9 cellular contexts compared by ENCODE assay signal in genomic region chr14:31263485-31264133, GRCh38. TPM values are rescaled to one million over a fixed set of nuclear protein-coding genes. Genes with fewer than 3 reads are reported as not detected.
DNase-seq lines count a peak whose midpoint lies in the region; ATAC-seq and TF ChIP-seq lines count a peak whose summit lies in the region.
"Had no signal": no experiment of that assay in that cellular context is flagged by ENCODE, and none has a peak within 500 bp of the region (broad histone marks: within the 10 kb centered on the region; RNA-seq: fewer than 3 reads in every experiment).

No MANE protein-coding gene starts in this region.

- H3K27ac ChIP-seq in brain microvascular endothelial cell = peak overlapping the region; percentile 77

- H3K27me3 ChIP-seq in brain microvascular endothelial cell (replicated peaks) = no peaks in the 10 kb centered on the region

- H3K36me3 ChIP-seq in brain microvascular endothelial cell (replicated peaks) = no peaks in the 10 kb centered on the region

- in situ Hi-C loops in brain microvascular endothelial cell (cut with HindIII; ENCODE audit: low pct_ligation_motif_present, low sequenced_read_pairs) = no loop called here

- H3K27me3 Mint-ChIP-seq in HFFc6 (ENCODE audit: insufficient read depth) = no peaks in the 10 kb centered on the region; the same call in 1 of the 2 replicates
- H3K27me3 Mint-ChIP-seq in activated T-cell treated with anti-CD3 and anti-CD28 coated beads, Interleukin-2, amount 50 U/mL, for 24 hours = no peaks in the 10 kb centered on the region
- no peaks in the 10 kb centered on the region for H3K27me3 Mint-ChIP-seq in activated CD8-positive, alpha-beta T cell treated with anti-CD3 and anti-CD28 coated beads for 36 hours
- no peaks in the 10 kb centered on the region for H3K27me3 Mint-ChIP-seq in effector memory CD8-positive, alpha-beta T cell
- H3K27me3 Mint-ChIP-seq: stimulated activated naive CD8-positive, alpha-beta T cell treated with anti-CD3 and anti-CD28 coated beads, Interleukin-15, Interleukin-2, amounts not matched to agents 100 ng/mL and 50 ng/mL, for 24 hours had no signal

- no peaks in the 10 kb centered on the region for H3K9me3 Mint-ChIP-seq in HFFc6
- H3K9me3 Mint-ChIP-seq in activated T-cell treated with anti-CD3 and anti-CD28 coated beads, Interleukin-2, amount 50 U/mL, for 24 hours = no peaks in the 10 kb centered on the region
- H3K9me3 Mint-ChIP-seq in activated CD8-positive, alpha-beta T cell treated with anti-CD3 and anti-CD28 coated beads for 36 hours = no peaks in the 10 kb centered on the region
- no peaks in the 10 kb centered on the region for H3K9me3 Mint-ChIP-seq in effector memory CD8-positive, alpha-beta T cell
- H3K9me3 Mint-ChIP-seq: stimulated activated naive CD8-positive, alpha-beta T cell treated with anti-CD3 and anti-CD28 coated beads, Interleukin-15, Interleukin-2, amounts not matched to agents 100 ng/mL and 50 ng/mL, for 24 hours had no signal

- ATAC-seq in activated CD8-positive, alpha-beta T cell treated with anti-CD3 and anti-CD28 coated beads for 36 hours = no peak
- ATAC-seq in effector memory CD8-positive, alpha-beta T cell (replicated peaks) = no peak

- DNase-seq in HFFc6 (peak; percentile 100), brain microvascular endothelial cell (peak; percentile 99), islet precursor cell (peak; percentile 95), smooth muscle cell of the brain vasculature (ENCODE audit: low read depth, low spot score) (peak; percentile 92), NCI-H187 (lab: John Stamatoyannopoulos, UW) (no peak)
- DNase-seq in activated T-cell treated with anti-CD3 and anti-CD28 coated beads, Interleukin-2, amount 50 U/mL, for 24 hours = no peak
- DNase-seq in activated CD8-positive, alpha-beta T cell treated with anti-CD3 and anti-CD28 coated beads for 36 hours = no peak
- DNase-seq in effector memory CD8-positive, alpha-beta T cell = no peak

- intact Hi-C loops in activated CD8-positive, alpha-beta T cell treated with anti-CD3 and anti-CD28 coated beads for 36 hours (cut with micrococcal nuclease) = no loop called here

- no peak for TF ChIP-seq CTCF in HFFc6 (IDR thresholded peaks at IDR 0.05)
- TF ChIP-seq CTCF in brain microvascular endothelial cell (IDR thresholded peaks at IDR 0.05; ENCODE audit: low read depth, low read length, missing control alignments) = no peak
- TF ChIP-seq CTCF in activated CD8-positive, alpha-beta T cell treated with anti-CD3 and anti-CD28 coated beads for 36 hours (IDR thresholded peaks at IDR 0.05) = no peak

- peak overlapping the region; percentile 85 for H3K27ac Mint-ChIP-seq in HFFc6
- no peak overlapping the region for H3K27ac Mint-ChIP-seq in activated T-cell treated with anti-CD3 and anti-CD28 coated beads, Interleukin-2, amount 50 U/mL, for 24 hours
- no peak overlapping the region for H3K27ac Mint-ChIP-seq in activated CD8-positive, alpha-beta T cell treated with anti-CD3 and anti-CD28 coated beads for 36 hours
- H3K27ac Mint-ChIP-seq in effector memory CD8-positive, alpha-beta T cell = no peak overlapping the region
- H3K27ac Mint-ChIP-seq: stimulated activated naive CD8-positive, alpha-beta T cell treated with anti-CD3 and anti-CD28 coated beads, Interleukin-15, Interleukin-2, amounts not matched to agents 100 ng/mL and 50 ng/mL, for 24 hours had no signal

- POLR2A ChIA-PET in activated CD8-positive, alpha-beta T cell treated with anti-CD3 and anti-CD28 coated beads for 36 hours (lab: Charles Lee) = interaction anchor here (1.2 kb wide), 1 partner anchor 56 kb away, joined by 3 read pairs; the partner anchor contains the start of gene HECTD1

- H3K4me1 Mint-ChIP-seq in HFFc6 (ENCODE audit: low read depth) = peaks cover 73% of the 10 kb centered on the region
- peaks cover 6% of the 10 kb centered on the region for H3K4me1 Mint-ChIP-seq in activated T-cell treated with anti-CD3 and anti-CD28 coated beads, Interleukin-2, amount 50 U/mL, for 24 hours (ENCODE audit: low read depth)
- peaks cover 2% of the 10 kb centered on the region for H3K4me1 Mint-ChIP-seq in activated CD8-positive, alpha-beta T cell treated with anti-CD3 and anti-CD28 coated beads for 36 hours (ENCODE audit: low read depth)
- peaks cover 12 to 15% of the 10 kb centered on the region in 2 donors for H3K4me1 Mint-ChIP-seq in effector memory CD8-positive, alpha-beta T cell (ENCODE audit: low read depth in 2 of 2)

- H3K4me3 ChIP-seq in brain microvascular endothelial cell (ENCODE audit: low read depth, low read length) = no peak overlapping the region

- H3K36me3 Mint-ChIP-seq in HFFc6 (ENCODE audit: low read depth) = no peaks in the 10 kb centered on the region
- H3K36me3 Mint-ChIP-seq in activated T-cell treated with anti-CD3 and anti-CD28 coated beads, Interleukin-2, amount 50 U/mL, for 24 hours (ENCODE audit: low read depth) = no peaks in the 10 kb centered on the region
- no peaks in the 10 kb centered on the region for H3K36me3 Mint-ChIP-seq in activated CD8-positive, alpha-beta T cell treated with anti-CD3 and anti-CD28 coated beads for 36 hours (ENCODE audit: low read depth)
- H3K36me3 Mint-ChIP-seq in effector memory CD8-positive, alpha-beta T cell (ENCODE audit: insufficient read depth) = peaks cover 2% of the 10 kb centered on the region

- CTCF ChIA-PET in activated CD8-positive, alpha-beta T cell treated with anti-CD3 and anti-CD28 coated beads for 36 hours (lab: Charles Lee) = interaction anchor here (0.6 to 1.6 kb wide), 4 partner anchors 10 to 212 kb away, joined by 3 read pairs; no protein-coding TSS in a partner anchor

- peak overlapping the region; percentile 72 for H3K4me3 Mint-ChIP-seq in HFFc6
- no peak overlapping the region for H3K4me3 Mint-ChIP-seq in activated T-cell treated with anti-CD3 and anti-CD28 coated beads, Interleukin-2, amount 50 U/mL, for 24 hours
- no peak overlapping the region for H3K4me3 Mint-ChIP-seq in activated CD8-positive, alpha-beta T cell treated with anti-CD3 and anti-CD28 coated beads for 36 hours
- no peak overlapping the region for H3K4me3 Mint-ChIP-seq in effector memory CD8-positive, alpha-beta T cell
- H3K4me3 Mint-ChIP-seq: stimulated activated naive CD8-positive, alpha-beta T cell treated with anti-CD3 and anti-CD28 coated beads, Interleukin-15, Interleukin-2, amounts not matched to agents 100 ng/mL and 50 ng/mL, for 24 hours had no signal

RNA-seq across cellular contexts. Expression of gene HECTD1, which starts 56.0 kb away (rescaled TPM):
- 100 to 1,000 TPM; 125 to 153 (median 145) TPM for total RNA-seq in HFFc6 (2021; fragmentation: NEBNext Ultra II Directional; extraction: Animal tissue kit (Norgen Biotek cat#: 25700))
- total RNA-seq in activated CD8-positive, alpha-beta T cell treated with anti-CD3 and anti-CD28 coated beads for 36 hours = 10 to 100 TPM; 78.9 to 82.2 TPM

Comparison
In these comparisons a context has a peak if more than half of its experiments do, and no peak if none do; other contexts are left out.
1. DNase-seq: peak in HFFc6 (single experiment), brain microvascular endothelial cell (single experiment), islet precursor cell (single experiment) and smooth muscle cell of the brain vasculature (single experiment); none in activated T-cell treated with anti-CD3 and anti-CD28 coated beads, Interleukin-2, amount 50 U/mL, for 24 hours (single experiment), NCI-H187 (0 of 2), activated CD8-positive, alpha-beta T cell treated with anti-CD3 and anti-CD28 coated beads for 36 hours (single experiment) and effector memory CD8-positive, alpha-beta T cell (0 of 3).